In genomic region chr21:15729674-15730483, GRCh38 we compare ENCODE assay signal across 8 cellular contexts. TPM values are rescaled to one million over a fixed set of nuclear protein-coding genes. Genes with fewer than 3 reads are reported as not detected.
DNase-seq lines count a peak whose midpoint lies in the region; ATAC-seq and TF ChIP-seq lines count a peak whose summit lies in the region.

USP25 (plus strand) TSS chr21:15729982; CDS start chr21:15730394, 412 bp downstream.

- H4K20me1 ChIP-seq in BLaER1 treated with 17β-estradiol and CSF1 and Interleukin-3, amounts not matched to agents 10 nM and 100 nM = peaks cover 3 to 41% (median 25%) of the 10 kb centered on the region in 11 experiments; a peak in 16 of 22 replicates

- peaks cover 0 to 10% (median 2%) of the 10 kb centered on the region in 11 experiments; a peak in 10 of 22 replicates for H3K9me3 ChIP-seq in BLaER1 treated with 17β-estradiol and CSF1 and Interleukin-3, amounts not matched to agents 10 nM and 100 nM (replicated peaks in 1 of 11)

- peak in 23 of 56 donors; percentile 4 to 67 (median 32) for TF ChIP-seq CTCF in dorsolateral prefrontal cortex (IDR thresholded peaks at IDR 0.05 in 54 of 56, conservative IDR thresholded peaks at IDR 0.05 in 2 of 56; ENCODE audit: low read depth in 1 of 56, partially characterized antibody in 56 of 56)
- no peak for TF ChIP-seq CTCF in lower leg skin (IDR thresholded peaks at IDR 0.05)

- peak within 1 kb of the TSS; percentile 92 to 98 (median 96) for H3K27ac ChIP-seq in BLaER1 treated with 17β-estradiol and CSF1 and Interleukin-3, amounts not matched to agents 10 nM and 100 nM
- peak within 1 kb of the TSS; percentile 76 to 97 (median 92) for H3K27ac ChIP-seq in dorsolateral prefrontal cortex

- H3K36me3 ChIP-seq in BLaER1 treated with 17β-estradiol and CSF1 and Interleukin-3, amounts not matched to agents 10 nM and 100 nM = peaks cover 0 to 18% (median 2%) of the 10 kb centered on the region in 11 experiments; a peak in 7 of 22 replicates

- H3K9ac ChIP-seq in BLaER1 treated with 17β-estradiol and CSF1 and Interleukin-3, amounts not matched to agents 10 nM and 100 nM = peak within 1 kb of the TSS; percentile 95 to 98 (median 96)

- H3K4me3 ChIP-seq in BLaER1 treated with 17β-estradiol and CSF1 and Interleukin-3, amounts not matched to agents 10 nM and 100 nM = peak within 1 kb of the TSS; percentile 74 to 98 (median 92)
- H3K4me3 ChIP-seq in dorsolateral prefrontal cortex = peak within 1 kb of the TSS; percentile 59 to 95 (median 81)
- peak within 1 kb of the TSS; percentile 66 for H3K4me3 ChIP-seq in lower leg skin (ENCODE audit: low read depth, poor library complexity, severe bottlenecking)

- peaks cover 3 to 27% (median 15%) of the 10 kb centered on the region in 10 experiments for H3K4me1 ChIP-seq in BLaER1 treated with 17β-estradiol and CSF1 and Interleukin-3, amounts not matched to agents 10 nM and 100 nM

- intact Hi-C loops in dorsolateral prefrontal cortex (cut with DNase I) (loop anchor here (5.0 kb wide), 3 partner anchors 72 to 1348 kb away; partner anchors contain the start of gene HSPA13 (in 1 of the 2)), lower leg skin (cut with DNase I; ENCODE audit: low total_unique reads) (no loop called here)

- no peak for TF ChIP-seq POLR2A in lower leg skin (IDR thresholded peaks at IDR 0.05)

- DNase-seq in GM19240 (ENCODE audit: insufficient read length, low spot score) (peak; percentile 68), NCI-H748 treated with DMSO at 0.1 percent for 48 hours (lab: John Stamatoyannopoulos, UW) (peak; percentile 36), dorsolateral prefrontal cortex (peak; percentile 74 to 89 (median 80)), lower leg skin (ENCODE audit: low spot score in 2 of 2) (peak; percentile 89 to 98)
- DNase-seq in activated CD4-positive, alpha-beta T cell treated with anti-CD3 and anti-CD28 coated beads, Interleukin-2, amount 50 U/mL, for 48 hours = peak; percentile 84 to 85
- peak; percentile 76 to 78 for DNase-seq in stimulated activated CD4-positive, alpha-beta T cell treated with anti-CD3 and anti-CD28 coated beads, Interleukin-4, amount 100 ng/mL, for 48 hours (ENCODE audit: low read depth in 2 of 2)

- H3K4me2 ChIP-seq in BLaER1 treated with 17β-estradiol and CSF1 and Interleukin-3, amounts not matched to agents 10 nM and 100 nM = peak within 1 kb of the TSS; percentile 81 to 100 (median 89)

- 0% methylated on average over 5 to 68 of the region's 123 CpGs for WGBS in lower leg skin, 2 donors

- peak; percentile 76 for ATAC-seq in HG03442 (IDR thresholded peaks at IDR 0.05; ENCODE audit: unreplicated experiment)

- H3K27me3 ChIP-seq in BLaER1 treated with 17β-estradiol and CSF1 and Interleukin-3, amounts not matched to agents 10 nM and 100 nM = no peaks in the 10 kb centered on the region; a peak in 1 of 22 replicates
- no peaks in the 10 kb centered on the region for H3K27me3 ChIP-seq in dorsolateral prefrontal cortex

RNA-seq across cellular contexts. Expression of gene USP25, which starts in this region (rescaled TPM):
- total RNA-seq in dorsolateral prefrontal cortex = 10 to 100 TPM; 29.2 to 77.2 (median 56.4) TPM
- total RNA-seq in lower leg skin = 10 to 100 TPM; 20.4 to 37.4 (median 32.3) TPM

Comparison
In these comparisons a context has a peak if more than half of its experiments do, and no peak if none do; other contexts are left out.
1. Peak in every context shown above with its lines: DNase-seq, ATAC-seq, H3K4me3 ChIP-seq and H3K27ac ChIP-seq.
2. DNase-seq: peak in every context shown above with its lines; median percentile 94 in lower leg skin; 84 in activated CD4-positive, alpha-beta T cell treated with anti-CD3 and anti-CD28 coated beads, Interleukin-2, amount 50 U/mL, for 48 hours; 80 in dorsolateral prefrontal cortex; 77 in stimulated activated CD4-positive, alpha-beta T cell treated with anti-CD3 and anti-CD28 coated beads, Interleukin-4, amount 100 ng/mL, for 48 hours; 68 in GM19240; 36 in NCI-H748 treated with DMSO at 0.1 percent for 48 hours.